9 cellular contexts compared by ENCODE assay signal in genomic region chr3:168952551-168952950, GRCh38.
DNase-seq lines count a peak whose midpoint lies in the region; ATAC-seq and TF ChIP-seq lines count a peak whose summit lies in the region.
"Had no signal": no experiment of that assay in that cellular context is flagged by ENCODE, and none has a peak within 500 bp of the region (broad histone marks: within the 10 kb centered on the region; RNA-seq: fewer than 3 reads in every experiment).

No MANE protein-coding gene starts in this region.

- H3K4me1 ChIP-seq in BE2C (no peaks in the 10 kb centered on the region), right atrium auricular region (no peaks in the 10 kb centered on the region)

- H3K9me3 ChIP-seq in BE2C (no peaks in the 10 kb centered on the region), right atrium auricular region (peaks cover 0 to 6% of the 10 kb centered on the region in 2 donors)

- H3K36me3 ChIP-seq in BE2C (no peaks in the 10 kb centered on the region), right atrium auricular region (no peaks in the 10 kb centered on the region)

- H3K4me1 Mint-ChIP-seq in activated CD4-positive, alpha-beta T cell treated with anti-CD3 and anti-CD28 coated beads, Interleukin-2, amount 10 ng/mL, durations not matched to agents 7 days and 5 days = no peaks in the 10 kb centered on the region

- no peaks in the 10 kb centered on the region; the same call in 1 of the 2 replicates for H3K27me3 ChIP-seq in BE2C
- H3K27me3 ChIP-seq in right atrium auricular region = no peaks in the 10 kb centered on the region

- peaks cover 3% of the 10 kb centered on the region for H3K9me3 Mint-ChIP-seq in activated CD4-positive, alpha-beta T cell treated with anti-CD3 and anti-CD28 coated beads, Interleukin-2, amount 10 ng/mL, durations not matched to agents 7 days and 5 days

- DNase-seq in BE2C (no peak), kidney glomerular epithelial cell (lab: John Stamatoyannopoulos, UW) (peak; percentile 44), right atrium auricular region (ENCODE audit: low spot score) (no peak)
- DNase-seq in activated naive CD4-positive, alpha-beta T cell treated with Interleukin-2 at 50 U/mL for 16 hours = no peak
- no peak for DNase-seq in activated CD4-positive, alpha-beta T cell treated with anti-CD3 and anti-CD28 coated beads, Interleukin-2, amount 10 ng/mL, durations not matched to agents 7 days and 5 days
- DNase-seq: stimulated activated CD4-positive, alpha-beta T cell treated with anti-CD3 and anti-CD28 coated beads, Interleukin-4, amount 100 ng/mL, for 4 hours had no signal

- TF ChIP-seq CTCF in BE2C (IDR thresholded peaks at IDR 0.05; ENCODE audit: low read depth, low read length) (0 out of 2 replicates have a peak, but pooled peaks have one; percentile 9), LNCAP (IDR thresholded peaks at IDR 0.05) (peak; percentile 39), VCaP (conservative IDR thresholded peaks at IDR 0.05) (peak; percentile 61), right atrium auricular region (IDR thresholded peaks at IDR 0.05) (peak in 1 of 2 donors; percentile 35)

- H3K4me3 Mint-ChIP-seq in activated CD4-positive, alpha-beta T cell treated with anti-CD3 and anti-CD28 coated beads, Interleukin-2, amount 10 ng/mL, durations not matched to agents 7 days and 5 days = no peak overlapping the region

- POLR2A ChIA-PET in activated CD4-positive, alpha-beta T cell treated with anti-CD3 and anti-CD28 coated beads, Interleukin-2, amount 10 ng/mL, durations not matched to agents 7 days and 5 days (lab: Charles Lee) = no interaction called here

- H3K4me3 ChIP-seq in BE2C (ENCODE audit: low read depth, low read length) = no peak overlapping the region
- no peak overlapping the region for H3K4me3 ChIP-seq in right atrium auricular region

- H3K27ac ChIP-seq in VCaP (no peak overlapping the region), right atrium auricular region (no peak overlapping the region)

- no peaks in the 10 kb centered on the region for H3K36me3 Mint-ChIP-seq in activated CD4-positive, alpha-beta T cell treated with anti-CD3 and anti-CD28 coated beads, Interleukin-2, amount 10 ng/mL, durations not matched to agents 7 days and 5 days (ENCODE audit: low read depth)

- no peak for ATAC-seq in GM21825 (IDR thresholded peaks at IDR 0.05; ENCODE audit: unreplicated experiment)

- no peak overlapping the region for H3K27ac Mint-ChIP-seq in activated CD4-positive, alpha-beta T cell treated with anti-CD3 and anti-CD28 coated beads, Interleukin-2, amount 10 ng/mL, durations not matched to agents 7 days and 5 days

- CTCF ChIA-PET in activated CD4-positive, alpha-beta T cell treated with anti-CD3 and anti-CD28 coated beads, Interleukin-2, amount 10 ng/mL, durations not matched to agents 7 days and 5 days (lab: Charles Lee) = interaction anchor here (1.0 kb wide), 1 partner anchor 96 kb away, joined by 3 read pairs; no protein-coding TSS in a partner anchor

- no peaks in the 10 kb centered on the region for H3K27me3 Mint-ChIP-seq in activated CD4-positive, alpha-beta T cell treated with anti-CD3 and anti-CD28 coated beads, Interleukin-2, amount 10 ng/mL, durations not matched to agents 7 days and 5 days
